21 cellular contexts compared by ENCODE assay signal in genomic region chrX:97797076-97797475, GRCh38.
"Had no signal": no experiment of that assay in that cellular context is flagged by ENCODE, and none has a peak within 500 bp of the region (broad histone marks: within the 10 kb centered on the region; RNA-seq: fewer than 3 reads in every experiment).

No MANE protein-coding gene starts in this region.

- DNase-seq: KBM-7, MV-4-11, NCI-H1048, NCI-H1105, NCI-H1417, NCI-H1436 treated with DMSO at 0.1 percent for 48 hours, NCI-H1694, NCI-H187 treated with DMSO at 0.1 percent for 48 hours, NCI-H2029 treated with DMSO at 0.1 percent for 48 hours, NCI-H2171 treated with DMSO at 0.1 percent for 48 hours, NCI-H345, NCI-H446 treated with DMSO at 0.1 percent for 48 hours, NCI-H510A treated with DMSO at 0.1 percent for 48 hours, NCI-H526, NCI-H774, PC-3, SHP77 treated with DMSO at 0.1 percent for 48 hours, SJCRH30 had no signal

- H3K36me3 ChIP-seq: SJCRH30 had no signal

- ATAC-seq: Panc1, PC-3, SK-N-SH treated with all-trans-retinoic acid at 6 μM for 48 hours had no signal

- H3K27me3 ChIP-seq: SJCRH30 had no signal

- H3K4me3 ChIP-seq: SJCRH30 had no signal

- H3K27ac ChIP-seq: RWPE1, SJCRH30 had no signal

- H3K4me1 ChIP-seq: SJCRH30 had no signal

- H3K9me3 ChIP-seq: SJCRH30 had no signal
